ENCODE assay signal across 15 cellular contexts in genomic region chr2:43038034-43038719, GRCh38.
DNase-seq lines count a peak whose midpoint lies in the region; ATAC-seq, FAIRE-seq and TF ChIP-seq lines count a peak whose summit lies in the region.
"Had no signal": no experiment of that assay in that cellular context is flagged by ENCODE, and none has a peak within 500 bp of the region (broad histone marks: within the 10 kb centered on the region; RNA-seq: fewer than 3 reads in every experiment).

No MANE protein-coding gene starts in this region.

- peak overlapping the region; percentile 40 to 61 (median 41) for H3K4me3 ChIP-seq in keratinocyte (ENCODE audit: control insufficient read depth in 2 of 3, extremely low read depth in 1 of 3, insufficient read depth in 2 of 3, low read depth in 1 of 3, low read length in 3 of 3)
- no peak overlapping the region for H3K4me3 ChIP-seq in thyroid gland (replicated peaks in 1 of 3)
- H3K4me3 ChIP-seq in mesendoderm (ENCODE audit: low read length), result no peak overlapping the region

- no peaks in the 10 kb centered on the region for H3K36me3 Mint-ChIP-seq in activated naive CD4-positive, alpha-beta T cell treated with anti-CD3 and anti-CD28 coated beads, Interleukin-2, amount 50 U/mL, for 72 hours

- H3K79me2 ChIP-seq in keratinocyte (ENCODE audit: control insufficient read depth, insufficient read depth, low read length) (peaks cover 10% of the 10 kb centered on the region), mesendoderm (ENCODE audit: control insufficient read depth, insufficient read depth, low read length) (no peaks in the 10 kb centered on the region)

- no peaks in the 10 kb centered on the region for H4K20me1 ChIP-seq in keratinocyte (ENCODE audit: control insufficient read depth, extremely low read depth, insufficient read depth, low read length)

- DNase-seq in HT-29 (ENCODE audit: low spot score), result peak; percentile 44
- peak; percentile 70 for DNase-seq in amniotic epithelial cell (ENCODE audit: low read depth)
- DNase-seq in keratinocyte (ENCODE audit: low read depth, low spot score), result no peak
- DNase-seq in thyroid gland, result peak; percentile 79 to 90
- no peak for DNase-seq in activated naive CD4-positive, alpha-beta T cell treated with anti-CD3 and anti-CD28 coated beads, Interleukin-2, amount 50 U/mL, for 72 hours (ENCODE audit: low spot score in 2 of 2)
- DNase-seq in mesendoderm, result no peak
- DNase-seq: activated CD4-positive, alpha-beta T cell treated with anti-CD3 and anti-CD28 coated beads for 1 hour; activated T-cell treated with anti-CD3 and anti-CD28 coated beads, Interleukin-2, amount 50 U/mL, for 4 hours; CD4-positive, alpha-beta T cell; H7; NCI-H2171; stimulated activated naive CD8-positive, alpha-beta T cell treated with anti-CD3 and anti-CD28 coated beads, Interleukin-15, Interleukin-2, amounts not matched to agents 100 U/mL and 50 U/mL, for 24 hours; T-helper 1 cell had no signal

- H3K4me1 ChIP-seq in keratinocyte (ENCODE audit: control insufficient read depth, extremely low read depth, insufficient read depth, low read length) (peaks cover 54% of the 10 kb centered on the region), thyroid gland (peaks cover 15 to 17% of the 10 kb centered on the region in 2 donors), mesendoderm (ENCODE audit: control insufficient read depth, low read depth, low read length) (peaks cover 7% of the 10 kb centered on the region)

- dilution Hi-C loops in keratinocyte (cut with MboI; ENCODE audit: extremely low pct_ligation_motif_present, low sequenced_read_pairs), result no loop called here

- peak; percentile 68 for FAIRE-seq in keratinocyte (lab: Jason Lieb, UNC)

- H3K4me2 ChIP-seq in keratinocyte (ENCODE audit: control insufficient read depth, extremely low read depth, insufficient read depth, low read depth, low read length) (peak overlapping the region; percentile 71), mesendoderm (ENCODE audit: low read length) (no peak overlapping the region)

- no peak for TF ChIP-seq POLR2A in thyroid gland (IDR thresholded peaks at IDR 0.05)

- H3K4ac ChIP-seq in mesendoderm (ENCODE audit: low read depth, low read length), result no peak overlapping the region

- H2BK15ac ChIP-seq in mesendoderm (replicated peaks; ENCODE audit: low read depth), result no peak overlapping the region

- H3K27me3 ChIP-seq in keratinocyte (ENCODE audit: control insufficient read depth, extremely low read depth, insufficient read depth, low read length) (no peaks in the 10 kb centered on the region), thyroid gland (no peaks in the 10 kb centered on the region), mesendoderm (ENCODE audit: insufficient read depth, low read length, poor library complexity) (no peaks in the 10 kb centered on the region)

- no peaks in the 10 kb centered on the region for H3K9me1 ChIP-seq in keratinocyte (ENCODE audit: control insufficient read depth, extremely low read depth, insufficient read depth, low read length)

- H2AFZ ChIP-seq in keratinocyte (ENCODE audit: control insufficient read depth, low read length), result peak overlapping the region; percentile 20

- intact Hi-C loops in thyroid gland (cut with DNase I), result no loop called here

- peak overlapping the region in 1 of 2 donors; percentile 57 for H3K27ac Mint-ChIP-seq in activated naive CD4-positive, alpha-beta T cell treated with anti-CD3 and anti-CD28 coated beads, Interleukin-2, amount 50 U/mL, for 72 hours
- H3K27ac Mint-ChIP-seq: CD4-positive, alpha-beta T cell; dendritic cell treated with granulocyte-macrophage colony-stimulating factor and Interleukin-4, amounts not matched to agents 40 ng/mL and 50 ng/mL, for 4 days had no signal

- no peak overlapping the region for H3K18ac ChIP-seq in mesendoderm (ENCODE audit: low read length)

- no peak overlapping the region for H4K8ac ChIP-seq in mesendoderm (ENCODE audit: low read depth, low read length)

- TF ChIP-seq CTCF in keratinocyte (optimal IDR thresholded peaks at IDR 0.05 in 1 of 3, IDR thresholded peaks at IDR 0.05 in 1 of 3, conservative IDR thresholded peaks at IDR 0.05 in 1 of 3; ENCODE audit: extremely low read depth in 1 of 3, insufficient read depth in 2 of 3, low read length in 3 of 3) (no peak), thyroid gland (IDR thresholded peaks at IDR 0.05) (no peak)

- H3K23ac ChIP-seq in mesendoderm (ENCODE audit: low read length), result no peak overlapping the region

- WGBS in thyroid gland, 2 donors, result 31% methylated on average over 9 of the region's 9 CpGs
- WGBS in mesendoderm (ENCODE audit: extremely low coverage, insufficient coverage, low lambda C conversion rate), result no CpG with 5 or more reads among the region's 9 CpGs

- H3K36me3 ChIP-seq in keratinocyte (ENCODE audit: control insufficient read depth in 2 of 2, extremely low read depth in 1 of 2, insufficient read depth in 2 of 2, low read length in 2 of 2) (peaks cover 2 to 5% of the 10 kb centered on the region in 2 experiments), thyroid gland (no peaks in the 10 kb centered on the region), mesendoderm (ENCODE audit: control insufficient read depth, insufficient read depth, low read length) (no peaks in the 10 kb centered on the region)

- no peaks in the 10 kb centered on the region for H3K9me3 Mint-ChIP-seq in activated naive CD4-positive, alpha-beta T cell treated with anti-CD3 and anti-CD28 coated beads, Interleukin-2, amount 50 U/mL, for 72 hours
- H3K9me3 Mint-ChIP-seq: activated T-cell treated with anti-CD3 and anti-CD28 coated beads, Interleukin-2, amount 50 U/mL, for 4 hours; CD4-positive, alpha-beta T cell; dendritic cell treated with granulocyte-macrophage colony-stimulating factor and Interleukin-4, amounts not matched to agents 40 ng/mL and 50 ng/mL, for 4 days had no signal

- H3K79me1 ChIP-seq in mesendoderm (ENCODE audit: low read length), result no peaks in the 10 kb centered on the region

- H3K27ac ChIP-seq in keratinocyte (ENCODE audit: control insufficient read depth, insufficient read depth, low read length), result peak overlapping the region; percentile 95
- H3K27ac ChIP-seq in thyroid gland, result no peak overlapping the region
- no peak overlapping the region for H3K27ac ChIP-seq in mesendoderm (ENCODE audit: low read depth, low read length)

- no peaks in the 10 kb centered on the region for H3K9me3 ChIP-seq in keratinocyte (ENCODE audit: control insufficient read depth, low read depth, low read length)
- H3K9me3 ChIP-seq in thyroid gland, result no peaks in the 10 kb centered on the region

- H3K9ac ChIP-seq in keratinocyte (ENCODE audit: control insufficient read depth, extremely low read depth, insufficient read depth, low read length) (peak overlapping the region; percentile 65), mesendoderm (ENCODE audit: low read length) (no peak overlapping the region)

- no peak for ATAC-seq in activated naive CD4-positive, alpha-beta T cell treated with anti-CD3 and anti-CD28 coated beads, Interleukin-2, amount 50 U/mL, for 72 hours
- no peak for ATAC-seq in HG03159 (IDR thresholded peaks at IDR 0.05; ENCODE audit: unreplicated experiment)
- ATAC-seq: activated T-cell treated with anti-CD3 and anti-CD28 coated beads, Interleukin-2, amount 50 U/mL, for 4 hours; stimulated activated naive CD8-positive, alpha-beta T cell treated with anti-CD3 and anti-CD28 coated beads, Interleukin-15, Interleukin-2, amounts not matched to agents 100 U/mL and 50 U/mL, for 24 hours had no signal

- H2AK5ac ChIP-seq in mesendoderm (ENCODE audit: low read length), result no peak overlapping the region

- H4K5ac ChIP-seq in mesendoderm (ENCODE audit: low read length), result no peak overlapping the region

- no peak overlapping the region for H3K56ac ChIP-seq in mesendoderm (ENCODE audit: low read length)

- no peak overlapping the region for H2BK120ac ChIP-seq in mesendoderm (ENCODE audit: low read depth, low read length)

- H2BK5ac ChIP-seq in mesendoderm (ENCODE audit: low read length), result no peak overlapping the region

Comparison
In these comparisons a context has a peak if more than half of its experiments do, and no peak if none do; other contexts are left out.
1. DNase-seq: peak in HT-29 (single experiment), amniotic epithelial cell (single experiment) and thyroid gland (2 of 2); none in keratinocyte (single experiment), activated naive CD4-positive, alpha-beta T cell treated with anti-CD3 and anti-CD28 coated beads, Interleukin-2, amount 50 U/mL, for 72 hours (0 of 2) and mesendoderm (single experiment).
2. H3K4me3 ChIP-seq: peak in keratinocyte (3 of 3); none in thyroid gland (0 of 3) and mesendoderm (single experiment).